Comparison of ENCODE assay signal across 8 cellular contexts in the genomic region with DNA sequence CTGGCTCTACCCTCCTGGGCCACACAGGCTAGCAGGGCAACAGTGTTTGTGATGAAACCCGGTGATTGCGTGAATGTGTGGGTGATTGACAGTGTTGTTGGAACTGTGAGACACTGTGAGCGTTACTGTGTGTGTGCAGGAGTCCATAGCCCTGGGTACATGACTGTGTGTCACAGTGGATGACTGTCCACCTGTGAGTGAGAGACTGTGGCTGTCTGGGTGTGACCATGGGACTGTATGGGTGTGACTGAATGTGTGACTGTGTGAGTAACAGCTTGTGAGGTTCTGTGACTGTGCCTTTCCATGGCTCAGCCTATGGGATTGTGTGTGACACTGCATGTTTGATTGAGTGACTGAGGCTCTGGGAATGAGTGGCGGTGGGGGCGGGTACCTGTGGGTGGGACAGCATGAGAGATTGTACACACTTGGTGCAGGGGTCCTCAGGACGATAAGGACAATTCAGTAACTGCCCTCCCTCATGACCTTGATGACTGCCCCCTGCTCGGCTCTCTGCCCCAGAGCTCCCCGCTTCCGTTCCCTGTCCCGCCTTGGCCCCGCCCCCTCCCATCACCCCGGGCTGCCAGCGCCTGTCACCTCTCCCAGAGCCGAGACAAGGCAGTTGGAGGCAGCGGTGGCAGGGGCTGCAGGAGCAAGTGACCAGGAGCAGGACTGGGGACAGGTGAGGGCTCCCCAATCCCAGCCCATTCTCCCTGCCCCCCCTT. TPM values are rescaled to one million over a fixed set of nuclear protein-coding genes. Genes with fewer than 3 reads are reported as not detected.
DNase-seq lines count a peak whose midpoint lies in the region; ATAC-seq and TF ChIP-seq lines count a peak whose summit lies in the region.

Gene GIPR, plus strand, starts transcription at position 602 of the 722 bp plus-strand sequence. CDS start 1,300 bp downstream, outside the sequence.

- no peak for TF ChIP-seq POLR2A in esophagus squamous epithelium (IDR thresholded peaks at IDR 0.05)

- TF ChIP-seq CTCF in esophagus squamous epithelium (IDR thresholded peaks at IDR 0.05) (no peak), neutrophil (IDR thresholded peaks at IDR 0.05) (no peak)

- H3K36me3 ChIP-seq in NT2/D1 (ENCODE audit: insufficient read depth, insufficient read length, low read length) (no peaks in the 10 kb centered on the region), esophagus squamous epithelium (no peaks in the 10 kb centered on the region), neutrophil (no peaks in the 10 kb centered on the region)

- DNase-seq in NK-92 treated with Interleukin-12 subunit alpha and Interleukin-12 subunit beta, amount 100 ng/mL, for 24 hours (lab: John Stamatoyannopoulos, UW) = peak; percentile 77
- DNase-seq in NK-92 (lab: John Stamatoyannopoulos, UW; ENCODE audit: unreplicated experiment) (no peak), NT2/D1 (ENCODE audit: low read depth, low spot score) (no peak), activated T-cell treated with anti-CD3 and anti-CD28 coated beads for 1 hour (ENCODE audit: low read depth) (peak; percentile 46), esophagus squamous epithelium (lab: John Stamatoyannopoulos, UW) (no peak)

- peaks cover 32% of the 10 kb centered on the region for H3K27me3 ChIP-seq in NT2/D1 (ENCODE audit: insufficient read depth, insufficient read length)
- H3K27me3 ChIP-seq in esophagus squamous epithelium = peaks cover 0 to 93% (median 14%) of the 10 kb centered on the region in 4 donors
- H3K27me3 ChIP-seq in neutrophil = peaks cover 77% of the 10 kb centered on the region

- WGBS in esophagus squamous epithelium, 2 donors = 7 to 33% methylated on average over 4 to 7 of the region's 15 CpGs

- H3K9ac ChIP-seq in NT2/D1 (ENCODE audit: insufficient read length, low read depth) = peak within 1 kb of the TSS; percentile 61

- H3K27ac ChIP-seq in esophagus squamous epithelium (peak within 1 kb of the TSS; percentile 1 to 58 (median 36)), neutrophil (no peak within 1 kb of the TSS)

- ATAC-seq in HG03432 (IDR thresholded peaks at IDR 0.05; ENCODE audit: unreplicated experiment) = no peak
- no peak for ATAC-seq in GM21390 (IDR thresholded peaks at IDR 0.05; ENCODE audit: unreplicated experiment)

- H3K4me1 ChIP-seq in NT2/D1 (ENCODE audit: insufficient read depth, insufficient read length) = peaks cover 6% of the 10 kb centered on the region
- H3K4me1 ChIP-seq in esophagus squamous epithelium = peaks cover 9 to 40% (median 15%) of the 10 kb centered on the region in 3 donors
- peaks cover 31 to 33% of the 10 kb centered on the region in 2 experiments for H3K4me1 ChIP-seq in neutrophil (ENCODE audit: control insufficient read depth in 1 of 2, insufficient read depth in 1 of 2, low read depth in 1 of 2, low read length in 1 of 2)

- intact Hi-C loops in esophagus squamous epithelium (cut with DNase I) = no loop called here

- H3K9me3 ChIP-seq in NT2/D1 (ENCODE audit: insufficient read depth, low read length) (no peaks in the 10 kb centered on the region), esophagus squamous epithelium (no peaks in the 10 kb centered on the region), neutrophil (no peaks in the 10 kb centered on the region)

- H3K4me3 ChIP-seq in NT2/D1 (ENCODE audit: insufficient read length, low read depth) (peak within 1 kb of the TSS; percentile 46), esophagus squamous epithelium (peak within 1 kb of the TSS; percentile 22 to 58 (median 36)), neutrophil (ENCODE audit: low read depth in 1 of 2, low read length in 1 of 2) (peak within 1 kb of the TSS; percentile 36 to 44)

RNA-seq across cellular contexts. Expression of gene GIPR, which starts in this region (rescaled TPM):
- 1 to 10 TPM in 1 of 4 donors, under 1 TPM in 3; 0.44 to 1.1 (median 0.63) TPM for total RNA-seq in esophagus squamous epithelium

Comparison
In these comparisons a context has a peak if more than half of its experiments do, and no peak if none do; other contexts are left out.
1. DNase-seq: peak in NK-92 treated with Interleukin-12 subunit alpha and Interleukin-12 subunit beta, amount 100 ng/mL, for 24 hours (single experiment) and activated T-cell treated with anti-CD3 and anti-CD28 coated beads for 1 hour (single experiment); none in NK-92 (single experiment), NT2/D1 (single experiment) and esophagus squamous epithelium (single experiment).
2. Peak in every context shown above with its lines, with median percentiles within 50 percentile points of each other: H3K4me3 ChIP-seq.